Comparison of ENCODE assay signal across 8 cellular contexts in genomic region chr16:67163164-67163902, GRCh38. TPM values are rescaled to one million over a fixed set of nuclear protein-coding genes. Genes with fewer than 3 reads are reported as not detected.
DNase-seq lines count a peak whose midpoint lies in the region; ATAC-seq and TF ChIP-seq lines count a peak whose summit lies in the region.

No MANE protein-coding gene starts in this region.

- no peak overlapping the region for H3K27ac Mint-ChIP-seq in H9

- H3K23ac ChIP-seq in H9 (ENCODE audit: insufficient read length, low read depth, low read length): no peak overlapping the region
- peak overlapping the region in 1 of 2 experiments; percentile 85 for H3K23ac ChIP-seq in mesenchymal stem cell (ENCODE audit: low read length in 2 of 2)

- no peak overlapping the region for H3K27ac ChIP-seq in H9 (ENCODE audit: insufficient read length, low read depth, low read length)
- H3K27ac ChIP-seq in Peyer's patch: peak overlapping the region in 3 of 4 donors; percentile 7 to 66 (median 38)
- no peak overlapping the region for H3K27ac ChIP-seq in mesenchymal stem cell (ENCODE audit: low read length, poor library complexity, severe bottlenecking)
- H3K27ac ChIP-seq in testis: peak overlapping the region; percentile 60 to 82

- H3K56ac ChIP-seq in H9 (ENCODE audit: insufficient read length, low read depth, low read length): no peak overlapping the region

- no peak overlapping the region for H4K5ac ChIP-seq in H9 (ENCODE audit: insufficient read length, low read depth, low read length)

- H3K4me2 ChIP-seq in H9 (ENCODE audit: insufficient read depth, insufficient read length, low read length): peak overlapping the region; percentile 20
- peak overlapping the region; percentile 96 for H3K4me2 ChIP-seq in mesenchymal stem cell (ENCODE audit: low read length, poor library complexity, severe bottlenecking)

- ATAC-seq in HG03280 (IDR thresholded peaks at IDR 0.05; ENCODE audit: unreplicated experiment): no peak

- H4K8ac ChIP-seq in H9 (replicated peaks; ENCODE audit: insufficient read length, low read depth, low read length) (no peak overlapping the region), mesenchymal stem cell (ENCODE audit: low read length) (peak overlapping the region; percentile 12)

- H3K9me3 ChIP-seq in H9 (ENCODE audit: control insufficient read depth, low read depth, low read length) (no peaks in the 10 kb centered on the region), Peyer's patch (no peaks in the 10 kb centered on the region), mesenchymal stem cell (ENCODE audit: control insufficient read depth, low read length) (no peaks in the 10 kb centered on the region), testis (no peaks in the 10 kb centered on the region)

- H3K79me1 ChIP-seq in H9 (ENCODE audit: insufficient read depth, low read depth, low read length, poor library complexity, severe bottlenecking) (no peaks in the 10 kb centered on the region), mesenchymal stem cell (replicated peaks; ENCODE audit: low read length, poor library complexity, severe bottlenecking) (peaks cover 6% of the 10 kb centered on the region)

- H2AK5ac ChIP-seq in H9 (ENCODE audit: insufficient read length, low read length) (no peak overlapping the region), mesenchymal stem cell (ENCODE audit: low read length, severe bottlenecking) (no peak overlapping the region)

- no peak overlapping the region for H2AFZ ChIP-seq in H9 (ENCODE audit: low read length)
- H2AFZ ChIP-seq in mesenchymal stem cell (ENCODE audit: low read depth, low read length): peak overlapping the region; percentile 20

- H3K36me3 Mint-ChIP-seq in H9 (ENCODE audit: insufficient read depth in 1 of 3, low read depth in 3 of 3): no peaks in the 10 kb centered on the region; a peak in 1 of 7 replicates

- H3K27me3 ChIP-seq in H9 (ENCODE audit: insufficient read depth, low read length): peaks cover 95% of the 10 kb centered on the region
- peaks cover 0 to 3% of the 10 kb centered on the region in 2 donors for H3K27me3 ChIP-seq in Peyer's patch
- H3K27me3 ChIP-seq in mesenchymal stem cell (ENCODE audit: control insufficient read depth in 1 of 2, insufficient read depth in 1 of 2, low read length in 2 of 2): peaks cover 21 to 60% of the 10 kb centered on the region in 2 experiments
- no peaks in the 10 kb centered on the region for H3K27me3 ChIP-seq in testis

- no peak overlapping the region for H2BK15ac ChIP-seq in H9 (ENCODE audit: low read depth, low read length)
- H2BK15ac ChIP-seq in mesenchymal stem cell (ENCODE audit: low read depth, poor library complexity, severe bottlenecking): no peak overlapping the region

- H3K4me3 ChIP-seq in Peyer's patch (peak overlapping the region; percentile 7 to 57 (median 38)), mesenchymal stem cell (ENCODE audit: insufficient read depth in 1 of 2, low read depth in 1 of 2, low read length in 2 of 2) (peak overlapping the region; percentile 49 to 62), testis (peak overlapping the region; percentile 33 to 55)

- H2BK120ac ChIP-seq in H9 (ENCODE audit: low read depth, low read length, poor library complexity, severe bottlenecking): no peak overlapping the region
- no peak overlapping the region for H2BK120ac ChIP-seq in mesenchymal stem cell (ENCODE audit: low read depth, low read length)

- H3K9ac ChIP-seq in H9 (ENCODE audit: extremely low read depth, insufficient read length, low read length) (no peak overlapping the region), mesenchymal stem cell (ENCODE audit: low read length) (peak overlapping the region; percentile 57)

- H3K4me3 Mint-ChIP-seq in H9: peak overlapping the region; percentile 30 to 74

- no peak overlapping the region for H3T11ph ChIP-seq in H9 (ENCODE audit: low read length)

- H3K9me3 Mint-ChIP-seq in H9: peaks cover 3 to 4% of the 10 kb centered on the region in 2 experiments; a peak in 3 of 5 replicates

- no peak overlapping the region for H2BK20ac ChIP-seq in H9 (ENCODE audit: low read depth, low read length, poor library complexity, severe bottlenecking)

- H4K91ac ChIP-seq in H9 (ENCODE audit: insufficient read length, low read depth, low read length): no peak overlapping the region
- peak overlapping the region; percentile 74 for H4K91ac ChIP-seq in mesenchymal stem cell (ENCODE audit: low read length)

- DNase-seq in H9 (no peak), Peyer's patch (peak in 2 of 3 donors; percentile 59 to 65), dermis blood vessel endothelial cell (peak; percentile 64), mesenchymal stem cell (peak; percentile 49), testis (peak; percentile 83), NOMO-1 (lab: John Stamatoyannopoulos, UW; ENCODE audit: unreplicated experiment in 2 of 2) (no peak), SW480 (ENCODE audit: low spot score) (no peak)

- TF ChIP-seq POLR2A in Peyer's patch (IDR thresholded peaks at IDR 0.05) (no peak), testis (IDR thresholded peaks at IDR 0.05) (no peak)

- H2BK5ac ChIP-seq in H9 (ENCODE audit: insufficient read length, low read length) (no peak overlapping the region), mesenchymal stem cell (ENCODE audit: low read depth, low read length, poor library complexity, severe bottlenecking) (no peak overlapping the region)

- no peaks in the 10 kb centered on the region for H3K79me2 ChIP-seq in H9 (ENCODE audit: insufficient read depth, low read length)

- H3K14ac ChIP-seq in H9 (ENCODE audit: insufficient read depth, low read length): no peak overlapping the region
- no peak overlapping the region for H3K14ac ChIP-seq in mesenchymal stem cell (ENCODE audit: low read length in 2 of 2)

- H2BK12ac ChIP-seq in H9 (ENCODE audit: insufficient read length, low read depth, low read length) (no peak overlapping the region), mesenchymal stem cell (ENCODE audit: low read length in 2 of 2) (peak overlapping the region; percentile 12 to 59)

- H3K23me2 ChIP-seq in H9 (ENCODE audit: insufficient read length, low read depth, low read length, poor library complexity, severe bottlenecking): peaks cover 14% of the 10 kb centered on the region

- peaks cover 14 to 48% of the 10 kb centered on the region in 2 experiments for H3K4me1 Mint-ChIP-seq in H9

- no peaks in the 10 kb centered on the region for H3K36me3 ChIP-seq in Peyer's patch
- H3K36me3 ChIP-seq in mesenchymal stem cell (ENCODE audit: control insufficient read depth in 1 of 2, insufficient read depth in 2 of 2, low read depth in 1 of 2, low read length in 2 of 2): peaks cover 0 to 7% of the 10 kb centered on the region in 2 experiments
- H3K36me3 ChIP-seq in testis (ENCODE audit: low read depth, missing control alignments): no peaks in the 10 kb centered on the region

- H3K18ac ChIP-seq in H9 (ENCODE audit: insufficient read length, low read depth, low read length) (no peak overlapping the region), mesenchymal stem cell (ENCODE audit: low read depth in 1 of 2, low read length in 2 of 2) (peak overlapping the region in 1 of 2 experiments; percentile 67)

- H4K20me1 ChIP-seq in H9 (ENCODE audit: control insufficient read depth, insufficient read depth, insufficient read length): no peaks in the 10 kb centered on the region

- intact Hi-C loops in testis (cut with DNase I; ENCODE audit: low total_unique reads): no loop called here

- H3K4ac ChIP-seq in H9 (ENCODE audit: low read depth, low read length) (no peak overlapping the region), mesenchymal stem cell (ENCODE audit: low read depth in 1 of 2, low read length in 2 of 2) (no peak overlapping the region)

- H3K4me1 ChIP-seq in H9 (ENCODE audit: insufficient read depth, low read length) (no peaks in the 10 kb centered on the region), Peyer's patch (peaks cover 14 to 56% (median 34%) of the 10 kb centered on the region in 4 donors), mesenchymal stem cell (ENCODE audit: control insufficient read depth, insufficient read depth, low read depth, low read length) (peaks cover 53% of the 10 kb centered on the region), testis (peaks cover 12% of the 10 kb centered on the region)

- no CpG with 5 or more reads among the region's 95 CpGs for WGBS in H9 (ENCODE audit: extremely low coverage, insufficient read length, low lambda C conversion rate)
- 3% methylated on average over 83 of the region's 95 CpGs for WGBS in mesenchymal stem cell
- 16% methylated on average over 60 of the region's 95 CpGs; no CpG with 5 or more reads in 1 of the 2 donors for whole genome bisulfite sequencing in testis, 2 donors

- TF ChIP-seq CTCF in H9 (conservative IDR thresholded peaks at IDR 0.05) (no peak), Peyer's patch (IDR thresholded peaks at IDR 0.05) (peak in 1 of 6 experiments; percentile 2), testis (IDR thresholded peaks at IDR 0.05) (no peak)

- peaks cover 99% of the 10 kb centered on the region for H3K27me3 Mint-ChIP-seq in H9 (ENCODE audit: low read depth)

RNA-seq across cellular contexts. Expression of gene HSF4, which starts 1.2 kb away (rescaled TPM):
- total RNA-seq in H9 (2021): 1.2 and 1.5 TPM in 2 replicates
- total RNA-seq in Peyer's patch: 100 to 1,000 TPM in 1 of 4 donors, 10 to 100 TPM in 3; 15.6 to 140 (median 69.8) TPM
- 0.65 and 2.0 TPM in 2 replicates for total RNA-seq in dermis blood vessel endothelial cell
- 4.1 TPM for polyA plus RNA-seq in mesenchymal stem cell (2013, experiment 1 of 2)
- polyA plus RNA-seq in mesenchymal stem cell (2013, experiment 2 of 2): 3.3 TPM
- 10 to 100 TPM; 63.4 to 78.3 TPM for total RNA-seq in testis
- 20.2 TPM for polyA plus RNA-seq in testis (ENCODE audit: insufficient read depth, low read depth, low replicate concordance)

RNA-seq across cellular contexts. Expression of gene FBXL8, which starts 3.6 kb away (rescaled TPM):
- total RNA-seq in H9 (2021) (0.59 and 0.75 TPM in 2 replicates), Peyer's patch (10 to 100 TPM; 19.6 to 57.1 (median 35.1) TPM), dermis blood vessel endothelial cell (7.8 and 9.0 TPM in 2 replicates), testis (10 to 100 TPM; 20.6 to 26.9 TPM)
- 6.1 TPM for polyA plus RNA-seq in mesenchymal stem cell (2013, experiment 1 of 2)
- polyA plus RNA-seq in mesenchymal stem cell (2013, experiment 2 of 2): 5.7 TPM
- polyA plus RNA-seq in testis (ENCODE audit: insufficient read depth, low read depth, low replicate concordance): 3.7 TPM

RNA-seq across cellular contexts. Expression of gene TRADD, which starts 3.6 kb away (rescaled TPM):
- total RNA-seq in H9 (2021): 1.4 and 1.7 TPM in 2 replicates
- total RNA-seq in Peyer's patch: 10 to 100 TPM; 23.5 to 52.0 (median 32.0) TPM
- 18.2 and 26.5 TPM in 2 replicates for total RNA-seq in dermis blood vessel endothelial cell
- polyA plus RNA-seq in mesenchymal stem cell (2013, experiment 1 of 2): 11.1 TPM
- 11.5 TPM for polyA plus RNA-seq in mesenchymal stem cell (2013, experiment 2 of 2)
- total RNA-seq in testis: 10 to 100 TPM; 15.9 to 23.9 TPM
- polyA plus RNA-seq in testis (ENCODE audit: insufficient read depth, low read depth, low replicate concordance): 7.4 TPM

RNA-seq across cellular contexts. Expression of gene NOL3, which starts 7.0 kb away (rescaled TPM):
- total RNA-seq in H9 (2021): 5.6 and 5.9 TPM in 2 replicates
- total RNA-seq in Peyer's patch: 10 to 100 TPM; 24.4 to 65.2 (median 34.1) TPM
- total RNA-seq in dermis blood vessel endothelial cell: 8.6 and 8.8 TPM in 2 replicates
- 13.9 TPM for polyA plus RNA-seq in mesenchymal stem cell (2013, experiment 1 of 2)
- 12.8 TPM for polyA plus RNA-seq in mesenchymal stem cell (2013, experiment 2 of 2)
- 10 to 100 TPM; 16.2 to 34.9 TPM for total RNA-seq in testis
- polyA plus RNA-seq in testis (ENCODE audit: insufficient read depth, low read depth, low replicate concordance): 11.8 TPM

RNA-seq across cellular contexts. Expression of gene B3GNT9, which starts 12.5 kb away (rescaled TPM):
- total RNA-seq in H9 (2021) (11.2 and 11.4 TPM in 2 replicates), Peyer's patch (1 to 10 TPM; 2.5 to 4.0 (median 3.5) TPM), dermis blood vessel endothelial cell (3.5 and 5.3 TPM in 2 replicates), testis (10 to 100 TPM; 18.6 to 24.6 TPM)
- 32.5 TPM for polyA plus RNA-seq in mesenchymal stem cell (2013, experiment 1 of 2)
- polyA plus RNA-seq in mesenchymal stem cell (2013, experiment 2 of 2): 32.0 TPM
- 18.0 TPM for polyA plus RNA-seq in testis (ENCODE audit: insufficient read depth, low read depth, low replicate concordance)

Comparison
In these comparisons a context has a peak if more than half of its experiments do, and no peak if none do; other contexts are left out.
1. DNase-seq: peak in Peyer's patch (2 of 3), dermis blood vessel endothelial cell (single experiment), mesenchymal stem cell (single experiment) and testis (single experiment); none in H9 (single experiment), NOMO-1 (0 of 2) and SW480 (single experiment).
2. H3K27ac ChIP-seq: peak in Peyer's patch (3 of 4) and testis (2 of 2); none in H9 (single experiment) and mesenchymal stem cell (single experiment).
3. Peak in every context shown above with its lines, with median percentiles within 50 percentile points of each other: H3K4me3 ChIP-seq.